ENCODE assay signal across 1 cellular context in the genomic region with DNA sequence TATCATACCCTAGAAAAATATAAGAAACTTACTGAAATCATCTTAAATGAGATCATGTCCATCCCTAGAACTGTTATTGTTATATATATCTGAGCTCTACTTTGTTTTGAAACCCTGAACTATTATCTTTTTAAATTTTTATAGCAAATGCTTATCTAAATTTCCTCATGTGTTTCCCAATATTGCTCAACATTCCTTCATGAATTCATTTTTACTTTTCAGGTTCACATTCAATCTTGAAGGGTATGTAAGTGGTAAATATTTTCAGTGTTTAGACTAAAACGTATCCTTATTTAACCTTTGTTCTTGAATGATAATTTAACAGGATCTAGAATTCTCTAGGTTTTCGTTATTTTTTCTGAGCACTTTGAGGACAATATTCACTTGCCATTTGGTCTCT.
TF ChIP-seq lines count a peak whose summit lies in the region.

No MANE protein-coding gene starts in this region.

TF ChIP-seq in SK-N-SH, 30 proteins besides CTCF, POLR2A, EP300 and RAD21 (continued from another document):
- TF ChIP-seq SIN3A (IDR thresholded peaks at IDR 0.05; ENCODE audit: borderline replicate concordance, low read depth, low read length) (no peak), ELF1 (IDR thresholded peaks at IDR 0.05) (no peak), FOXM1 (IDR thresholded peaks at IDR 0.05; ENCODE audit: low read depth) (no peak), CHD2 (IDR thresholded peaks at IDR 0.05; ENCODE audit: low read length, partially characterized antibody) (no peak), NRF1 (IDR thresholded peaks at IDR 0.05; ENCODE audit: low read depth, low read length) (no peak)
- TF ChIP-seq, protein P1, sequence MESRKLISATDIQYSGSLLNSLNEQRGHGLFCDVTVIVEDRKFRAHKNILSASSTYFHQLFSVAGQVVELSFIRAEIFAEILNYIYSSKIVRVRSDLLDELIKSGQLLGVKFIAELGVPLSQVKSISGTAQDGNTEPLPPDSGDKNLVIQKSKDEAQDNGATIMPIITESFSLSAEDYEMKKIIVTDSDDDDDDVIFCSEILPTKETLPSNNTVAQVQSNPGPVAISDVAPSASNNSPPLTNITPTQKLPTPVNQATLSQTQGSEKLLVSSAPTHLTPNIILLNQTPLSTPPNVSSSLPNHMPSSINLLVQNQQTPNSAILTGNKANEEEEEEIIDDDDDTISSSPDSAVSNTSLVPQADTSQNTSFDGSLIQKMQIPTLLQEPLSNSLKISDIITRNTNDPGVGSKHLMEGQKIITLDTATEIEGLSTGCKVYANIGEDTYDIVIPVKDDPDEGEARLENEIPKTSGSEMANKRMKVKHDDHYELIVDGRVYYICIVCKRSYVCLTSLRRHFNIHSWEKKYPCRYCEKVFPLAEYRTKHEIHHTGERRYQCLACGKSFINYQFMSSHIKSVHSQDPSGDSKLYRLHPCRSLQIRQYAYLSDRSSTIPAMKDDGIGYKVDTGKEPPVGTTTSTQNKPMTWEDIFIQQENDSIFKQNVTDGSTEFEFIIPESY (IDR thresholded peaks at IDR 0.05; ENCODE audit: borderline replicate concordance, low read depth) = no peak
- TF ChIP-seq, protein P2, sequence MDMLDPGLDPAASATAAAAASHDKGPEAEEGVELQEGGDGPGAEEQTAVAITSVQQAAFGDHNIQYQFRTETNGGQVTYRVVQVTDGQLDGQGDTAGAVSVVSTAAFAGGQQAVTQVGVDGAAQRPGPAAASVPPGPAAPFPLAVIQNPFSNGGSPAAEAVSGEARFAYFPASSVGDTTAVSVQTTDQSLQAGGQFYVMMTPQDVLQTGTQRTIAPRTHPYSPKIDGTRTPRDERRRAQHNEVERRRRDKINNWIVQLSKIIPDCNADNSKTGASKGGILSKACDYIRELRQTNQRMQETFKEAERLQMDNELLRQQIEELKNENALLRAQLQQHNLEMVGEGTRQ (IDR thresholded peaks at IDR 0.05; ENCODE audit: borderline replicate concordance, low read depth, low read length) = no peak
- TF ChIP-seq, protein P3, sequence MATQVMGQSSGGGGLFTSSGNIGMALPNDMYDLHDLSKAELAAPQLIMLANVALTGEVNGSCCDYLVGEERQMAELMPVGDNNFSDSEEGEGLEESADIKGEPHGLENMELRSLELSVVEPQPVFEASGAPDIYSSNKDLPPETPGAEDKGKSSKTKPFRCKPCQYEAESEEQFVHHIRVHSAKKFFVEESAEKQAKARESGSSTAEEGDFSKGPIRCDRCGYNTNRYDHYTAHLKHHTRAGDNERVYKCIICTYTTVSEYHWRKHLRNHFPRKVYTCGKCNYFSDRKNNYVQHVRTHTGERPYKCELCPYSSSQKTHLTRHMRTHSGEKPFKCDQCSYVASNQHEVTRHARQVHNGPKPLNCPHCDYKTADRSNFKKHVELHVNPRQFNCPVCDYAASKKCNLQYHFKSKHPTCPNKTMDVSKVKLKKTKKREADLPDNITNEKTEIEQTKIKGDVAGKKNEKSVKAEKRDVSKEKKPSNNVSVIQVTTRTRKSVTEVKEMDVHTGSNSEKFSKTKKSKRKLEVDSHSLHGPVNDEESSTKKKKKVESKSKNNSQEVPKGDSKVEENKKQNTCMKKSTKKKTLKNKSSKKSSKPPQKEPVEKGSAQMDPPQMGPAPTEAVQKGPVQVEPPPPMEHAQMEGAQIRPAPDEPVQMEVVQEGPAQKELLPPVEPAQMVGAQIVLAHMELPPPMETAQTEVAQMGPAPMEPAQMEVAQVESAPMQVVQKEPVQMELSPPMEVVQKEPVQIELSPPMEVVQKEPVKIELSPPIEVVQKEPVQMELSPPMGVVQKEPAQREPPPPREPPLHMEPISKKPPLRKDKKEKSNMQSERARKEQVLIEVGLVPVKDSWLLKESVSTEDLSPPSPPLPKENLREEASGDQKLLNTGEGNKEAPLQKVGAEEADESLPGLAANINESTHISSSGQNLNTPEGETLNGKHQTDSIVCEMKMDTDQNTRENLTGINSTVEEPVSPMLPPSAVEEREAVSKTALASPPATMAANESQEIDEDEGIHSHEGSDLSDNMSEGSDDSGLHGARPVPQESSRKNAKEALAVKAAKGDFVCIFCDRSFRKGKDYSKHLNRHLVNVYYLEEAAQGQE (IDR thresholded peaks at IDR 0.05; ENCODE audit: low read depth, low read length) = no peak
